25 cellular contexts compared by ENCODE assay signal in the genomic region with DNA sequence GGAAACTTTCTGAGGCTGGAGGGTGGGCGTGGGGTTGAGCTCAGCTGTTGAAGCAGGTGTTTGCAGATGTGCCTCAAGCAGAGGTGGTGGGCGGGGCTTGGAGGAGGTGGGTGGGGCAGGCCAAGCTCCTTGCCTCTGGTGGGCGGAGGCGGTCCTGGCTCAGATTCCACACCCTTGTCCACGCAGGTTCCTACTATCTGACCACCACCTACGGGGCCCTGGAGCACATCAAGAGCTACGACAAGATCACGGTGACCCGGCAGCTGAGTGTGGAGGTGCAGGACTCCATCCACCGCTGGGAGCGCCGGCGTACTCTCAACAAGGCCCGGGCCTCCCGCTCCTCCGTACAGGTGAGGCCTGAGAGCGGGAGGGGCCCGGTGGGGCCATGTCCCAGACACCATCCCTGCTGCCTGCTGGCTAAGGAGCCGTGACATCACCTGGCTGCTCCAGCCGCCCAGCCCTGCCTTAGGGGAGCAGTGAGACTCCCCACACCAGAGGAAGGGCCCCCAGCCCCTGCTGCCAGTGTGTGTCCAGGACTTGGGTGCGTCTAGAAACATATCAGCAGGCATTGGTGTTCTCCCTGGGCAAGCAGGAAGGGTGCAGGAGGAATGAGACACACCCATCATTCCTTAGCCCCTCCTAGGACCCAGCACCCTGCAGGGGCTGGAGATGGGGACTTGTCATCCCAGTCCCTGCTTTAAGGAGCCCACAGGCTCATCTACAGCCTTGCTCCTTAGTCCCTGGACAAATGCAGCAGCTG.
DNase-seq lines count a peak whose midpoint lies in the region; ATAC-seq and TF ChIP-seq lines count a peak whose summit lies in the region.
"Had no signal": no experiment of that assay in that cellular context is flagged by ENCODE, and none has a peak within 500 bp of the region (broad histone marks: within the 10 kb centered on the region; RNA-seq: fewer than 3 reads in every experiment).

No MANE protein-coding gene starts in this region.

- H3K4me2 ChIP-seq in GM23338 = no peak overlapping the region
- H3K4me2 ChIP-seq: BLaER1 had no signal

- H3K27ac Mint-ChIP-seq in GM23338 (no peak overlapping the region), nephron progenitor cell (no peak overlapping the region)
- peak overlapping the region; percentile 33 for H3K27ac Mint-ChIP-seq in activated T-helper 17 cell treated with anti-CD3 and anti-CD28 coated beads, Interleukin-2, amount 50 U/mL, for 72 hours
- H3K27ac Mint-ChIP-seq in CD4-positive, alpha-beta T cell = no peak overlapping the region

- ATAC-seq in GM23338 = peak; percentile 4
- no peak for ATAC-seq in activated T-helper 17 cell treated with anti-CD3 and anti-CD28 coated beads, Interleukin-2, amount 50 U/mL, for 72 hours (replicated peaks)
- no peak for ATAC-seq in HG02610 (IDR thresholded peaks at IDR 0.05; ENCODE audit: unreplicated experiment)
- no peak for ATAC-seq in HG03097 (IDR thresholded peaks at IDR 0.05; ENCODE audit: low FRiP score, unreplicated experiment)
- no peak for ATAC-seq in CD4-positive, alpha-beta T cell (ENCODE audit: poor library complexity)
- ATAC-seq: naive thymus-derived CD4-positive, alpha-beta T cell had no signal

- no peak overlapping the region for H3K4me3 ChIP-seq in GM23338
- H3K4me3 ChIP-seq: BLaER1, GM23248, upper lobe of left lung had no signal

- H3K9me2 ChIP-seq in GM23338 (ENCODE audit: insufficient read depth) = no peaks in the 10 kb centered on the region

- H3K4me3 Mint-ChIP-seq in GM23338 = no peak overlapping the region
- H3K4me3 Mint-ChIP-seq in activated T-helper 17 cell treated with anti-CD3 and anti-CD28 coated beads, Interleukin-2, amount 50 U/mL, for 72 hours = no peak overlapping the region
- no peak overlapping the region for H3K4me3 Mint-ChIP-seq in nephron progenitor cell
- no peak overlapping the region for H3K4me3 Mint-ChIP-seq in CD4-positive, alpha-beta T cell
- H3K4me3 Mint-ChIP-seq: activated T-cell treated with anti-CD3 and anti-CD28 coated beads, Interleukin-2, amount 50 U/mL, for 24 hours; IgD-negative memory B cell; naive thymus-derived CD4-positive, alpha-beta T cell had no signal

- POLR2A ChIA-PET in CD4-positive, alpha-beta T cell (lab: Charles Lee) = interaction anchor here (1.1 to 2.3 kb wide), 2 partner anchors 15 to 33 kb away, joined by 3 to 5 read pairs; no protein-coding TSS in a partner anchor

- no peak overlapping the region for H3K27ac ChIP-seq in GM23338 (ENCODE audit: low read depth)
- no peak overlapping the region for H3K27ac ChIP-seq in CD4-positive, alpha-beta T cell (ENCODE audit: low read depth, low read length)
- H3K27ac ChIP-seq: BLaER1, epithelial cell of prostate, GM23248, upper lobe of left lung had no signal

- peaks cover 23% of the 10 kb centered on the region for H3K27me3 ChIP-seq in GM23338 (ENCODE audit: insufficient read depth)
- no peaks in the 10 kb centered on the region for H3K27me3 ChIP-seq in CD4-positive, alpha-beta T cell (ENCODE audit: control insufficient read depth, insufficient read depth, low read length)
- H3K27me3 ChIP-seq: upper lobe of left lung had no signal

- peaks cover 24% of the 10 kb centered on the region for H3K27me3 Mint-ChIP-seq in GM23338 (ENCODE audit: insufficient read depth, low read depth, poor library complexity)
- H3K27me3 Mint-ChIP-seq in activated T-helper 17 cell treated with anti-CD3 and anti-CD28 coated beads, Interleukin-2, amount 50 U/mL, for 72 hours = no peaks in the 10 kb centered on the region
- H3K27me3 Mint-ChIP-seq in nephron progenitor cell (ENCODE audit: low read depth, poor library complexity) = peaks cover 45% of the 10 kb centered on the region
- no peaks in the 10 kb centered on the region for H3K27me3 Mint-ChIP-seq in CD4-positive, alpha-beta T cell
- H3K27me3 Mint-ChIP-seq: activated T-cell treated with anti-CD3 and anti-CD28 coated beads, Interleukin-2, amount 50 U/mL, for 24 hours; IgD-negative memory B cell; naive thymus-derived CD4-positive, alpha-beta T cell had no signal

- no peaks in the 10 kb centered on the region for H3K9me3 ChIP-seq in CD4-positive, alpha-beta T cell (ENCODE audit: control insufficient read depth, low read length)
- H3K9me3 ChIP-seq: BLaER1, upper lobe of left lung had no signal

- peak; percentile 24 for DNase-seq in ELF-1 (ENCODE audit: low read depth, low spot score)
- DNase-seq in GM23338 (ENCODE audit: low spot score) = peak; percentile 57
- peak; percentile 40 for DNase-seq in nephron progenitor cell
- no peak for DNase-seq in putamen (ENCODE audit: low spot score)
- DNase-seq in CD4-positive, alpha-beta T cell = no peak
- DNase-seq: activated CD4-positive, alpha-beta T cell treated with anti-CD3 and anti-CD28 coated beads for 4 hours; activated naive CD4-positive, alpha-beta T cell treated with Interleukin-2 at 50 U/mL for 16 hours; activated T-cell treated with anti-CD3 and anti-CD28 coated beads, Interleukin-2, amount 50 U/mL, for 24 hours; DMS79 treated with DMSO at 0.1 percent for 48 hours; effector CD4-positive, alpha-beta T cell; GM23248; midbrain; naive thymus-derived CD4-positive, alpha-beta T cell; NCI-H1092 treated with DMSO at 0.1 percent for 48 hours; NCI-H2029; SHP77; small intestine; stimulated activated CD4-positive, alpha-beta T cell treated with anti-CD3 and anti-CD28 coated beads, Interleukin-2, amount 100 ng/mL, for 24 hours had no signal

- no peaks in the 10 kb centered on the region for H3K36me3 ChIP-seq in GM23338 (ENCODE audit: insufficient read depth)

- H3K36me3 Mint-ChIP-seq in GM23338 (ENCODE audit: low read depth) (no peaks in the 10 kb centered on the region), nephron progenitor cell (ENCODE audit: low read depth) (no peaks in the 10 kb centered on the region)
- H3K36me3 Mint-ChIP-seq in activated T-helper 17 cell treated with anti-CD3 and anti-CD28 coated beads, Interleukin-2, amount 50 U/mL, for 72 hours (ENCODE audit: low read depth) = peaks cover 45% of the 10 kb centered on the region
- H3K36me3 Mint-ChIP-seq in CD4-positive, alpha-beta T cell (ENCODE audit: low read depth) = peaks cover 77% of the 10 kb centered on the region

- H3K9me3 Mint-ChIP-seq in GM23338 (no peaks in the 10 kb centered on the region), nephron progenitor cell (no peaks in the 10 kb centered on the region)
- H3K9me3 Mint-ChIP-seq in activated T-helper 17 cell treated with anti-CD3 and anti-CD28 coated beads, Interleukin-2, amount 50 U/mL, for 72 hours = no peaks in the 10 kb centered on the region
- H3K9me3 Mint-ChIP-seq in CD4-positive, alpha-beta T cell = no peaks in the 10 kb centered on the region
- H3K9me3 Mint-ChIP-seq: activated T-cell treated with anti-CD3 and anti-CD28 coated beads, Interleukin-2, amount 50 U/mL, for 24 hours; IgD-negative memory B cell; naive thymus-derived CD4-positive, alpha-beta T cell had no signal

- H3K4me1 Mint-ChIP-seq in GM23338 (no peaks in the 10 kb centered on the region), nephron progenitor cell (no peaks in the 10 kb centered on the region)
- peaks cover 6% of the 10 kb centered on the region for H3K4me1 Mint-ChIP-seq in activated T-helper 17 cell treated with anti-CD3 and anti-CD28 coated beads, Interleukin-2, amount 50 U/mL, for 72 hours
- peaks cover 14% of the 10 kb centered on the region for H3K4me1 Mint-ChIP-seq in CD4-positive, alpha-beta T cell (ENCODE audit: low read depth)

- TF ChIP-seq CTCF in GM23338 (conservative IDR thresholded peaks at IDR 0.05; ENCODE audit: low read depth in 2 of 2) (peak in 1 of 2 experiments; percentile 12; a peak in 1 of 4 replicates), nephron progenitor cell (IDR thresholded peaks at IDR 0.05) (no peak)
- TF ChIP-seq CTCF in CD4-positive, alpha-beta T cell (IDR thresholded peaks at IDR 0.05) = no peak

- no peaks in the 10 kb centered on the region for H3K4me1 ChIP-seq in GM23338 (ENCODE audit: insufficient read depth)
- H3K4me1 ChIP-seq: BLaER1 had no signal

- H2AFZ ChIP-seq in GM23338 = no peak overlapping the region
- H2AFZ ChIP-seq: GM23248 had no signal

- H3K79me2 ChIP-seq in GM23338 (replicated peaks; ENCODE audit: insufficient read depth) = no peaks in the 10 kb centered on the region

- H3F3A ChIP-seq in GM23338 (replicated peaks; ENCODE audit: low read depth) = no peaks in the 10 kb centered on the region

- CTCF ChIA-PET in CD4-positive, alpha-beta T cell (lab: Charles Lee) = interaction anchor here (0.7 kb wide), 1 partner anchor 95 kb away, joined by 3 read pairs; no protein-coding TSS in a partner anchor

- intact Hi-C loops in CD4-positive, alpha-beta T cell (cut with DNase I, micrococcal nuclease) = loop anchor here in 1 of 2 experiments (5.0 to 10.0 kb wide), 3 partner anchors 33 to 548 kb away; partner anchors contain the start of gene RIN3

- H4K20me1 ChIP-seq in GM23338 (replicated peaks; ENCODE audit: insufficient read depth) = no peaks in the 10 kb centered on the region

TF ChIP-seq in GM23338, 12 proteins besides CTCF, POLR2A, EP300 and RAD21 (continues in another document):
- TF ChIP-seq EZH2phosphoT487 (IDR thresholded peaks at IDR 0.05; ENCODE audit: unreplicated experiment) (no peak), POLR2AphosphoS5 (IDR thresholded peaks at IDR 0.05; ENCODE audit: low read depth) (no peak), JUNB (IDR thresholded peaks at IDR 0.05; ENCODE audit: unreplicated experiment) (no peak), ETS1 (IDR thresholded peaks at IDR 0.05) (no peak), NANOG (IDR thresholded peaks at IDR 0.05; ENCODE audit: borderline replicate concordance) (no peak), CREB1 (CRISPR knock-in tag; IDR thresholded peaks at IDR 0.05; ENCODE audit: low read depth) (no peak)

Comparison
In these comparisons a context has a peak if more than half of its experiments do, and no peak if none do; other contexts are left out.
1. DNase-seq: peak in ELF-1 (single experiment), GM23338 (single experiment) and nephron progenitor cell (single experiment); none in putamen (single experiment) and CD4-positive, alpha-beta T cell (0 of 10).